In genomic region chr2:189633392-189633811, GRCh38 we compare ENCODE assay signal across 10 cellular contexts. TPM values are rescaled to one million over a fixed set of nuclear protein-coding genes. Genes with fewer than 3 reads are reported as not detected.
DNase-seq lines count a peak whose midpoint lies in the region; ATAC-seq and TF ChIP-seq lines count a peak whose summit lies in the region.
"Had no signal": no experiment of that assay in that cellular context is flagged by ENCODE, and none has a peak within 500 bp of the region (broad histone marks: within the 10 kb centered on the region; RNA-seq: fewer than 3 reads in every experiment).

No MANE protein-coding gene starts in this region.

- H3K36me3 ChIP-seq in BJ (ENCODE audit: control insufficient read depth, insufficient read depth, low read length): no peaks in the 10 kb centered on the region
- no peaks in the 10 kb centered on the region for H3K36me3 ChIP-seq in adrenal gland (replicated peaks in 1 of 2)
- no peaks in the 10 kb centered on the region for H3K36me3 ChIP-seq in left lung

- H3K79me1 ChIP-seq in H9 (ENCODE audit: insufficient read depth, low read depth, low read length, poor library complexity, severe bottlenecking): no peaks in the 10 kb centered on the region

- H4K8ac ChIP-seq in H9 (replicated peaks; ENCODE audit: insufficient read length, low read depth, low read length): no peak overlapping the region

- H3K4me3 ChIP-seq in BJ (ENCODE audit: low read depth, low read length) (no peak overlapping the region), adrenal gland (no peak overlapping the region), left lung (no peak overlapping the region)

- TF ChIP-seq CTCF in BJ (IDR thresholded peaks at IDR 0.05; ENCODE audit: insufficient read depth, low read depth, low read length) (peak; percentile 32), H9 (conservative IDR thresholded peaks at IDR 0.05) (peak; percentile 69), adrenal gland (IDR thresholded peaks at IDR 0.05) (peak; percentile 31 to 59 (median 48)), left lung (IDR thresholded peaks at IDR 0.05) (peak in 1 of 2 donors; percentile 15)

- no peak overlapping the region for H3K14ac ChIP-seq in H9 (ENCODE audit: insufficient read depth, low read length)

- H3K18ac ChIP-seq in H9 (ENCODE audit: insufficient read length, low read depth, low read length): no peak overlapping the region

- H3K27me3 ChIP-seq in BJ (ENCODE audit: control insufficient read depth, insufficient read depth, low read length): no peaks in the 10 kb centered on the region
- H3K27me3 ChIP-seq in H9 (ENCODE audit: insufficient read depth, low read length): no peaks in the 10 kb centered on the region
- H3K27me3 ChIP-seq in adrenal gland: no peaks in the 10 kb centered on the region
- no peaks in the 10 kb centered on the region for H3K27me3 ChIP-seq in left lung

- no peak overlapping the region for H3K27ac Mint-ChIP-seq in H9

- H2BK15ac ChIP-seq in H9 (ENCODE audit: low read depth, low read length): no peak overlapping the region

- CTCF ChIA-PET in BJ (lab: Yijun Ruan, JAX): no interaction called here

- TF ChIP-seq POLR2A in adrenal gland (IDR thresholded peaks at IDR 0.05): no peak

- H2AFZ ChIP-seq in H9 (ENCODE audit: low read length): no peak overlapping the region

- no peaks in the 10 kb centered on the region for H3K23me2 ChIP-seq in H9 (ENCODE audit: insufficient read length, low read depth, low read length, poor library complexity, severe bottlenecking)

- H2AK5ac ChIP-seq in H9 (ENCODE audit: insufficient read length, low read length): no peak overlapping the region

- DNase-seq in BJ (ENCODE audit: low read depth): no peak
- no peak for DNase-seq in H9
- DNase-seq in adrenal gland: peak in 5 of 7 donors; percentile 27 to 44 (median 37)
- DNase-seq in left lung: peak in 1 of 2 donors; percentile 37
- no peak for DNase-seq in iPS-NIHi11 (ENCODE audit: low spot score)
- DNase-seq in HuH-7 (ENCODE audit: low spot score): no peak
- DNase-seq: NCI-H524 had no signal

- H2BK5ac ChIP-seq in H9 (ENCODE audit: insufficient read length, low read length): no peak overlapping the region

- H2BK20ac ChIP-seq in H9 (ENCODE audit: low read depth, low read length, poor library complexity, severe bottlenecking): no peak overlapping the region

- H3K4me1 Mint-ChIP-seq in H9: peaks cover 0 to 4% of the 10 kb centered on the region in 2 experiments; a peak in 1 of 4 replicates

- H3K4me1 ChIP-seq in H9 (ENCODE audit: insufficient read depth, low read length): no peaks in the 10 kb centered on the region; the same call in 1 of the 2 replicates
- peaks cover 0 to 5% of the 10 kb centered on the region in 2 donors for H3K4me1 ChIP-seq in adrenal gland (replicated peaks in 1 of 2)
- no peaks in the 10 kb centered on the region for H3K4me1 ChIP-seq in left lung

- no peak overlapping the region for H3T11ph ChIP-seq in H9 (ENCODE audit: low read length)

- H3K23ac ChIP-seq in H9 (ENCODE audit: insufficient read length, low read depth, low read length): no peak overlapping the region

- no peaks in the 10 kb centered on the region for H4K20me1 ChIP-seq in H9 (ENCODE audit: control insufficient read depth, insufficient read depth, insufficient read length)

- no peaks in the 10 kb centered on the region for H3K79me2 ChIP-seq in H9 (ENCODE audit: insufficient read depth, low read length)

- H3K9me3 ChIP-seq in H9 (ENCODE audit: control insufficient read depth, low read depth, low read length): no peaks in the 10 kb centered on the region
- no peaks in the 10 kb centered on the region for H3K9me3 ChIP-seq in adrenal gland (replicated peaks in 1 of 3)
- H3K9me3 ChIP-seq in left lung: no peaks in the 10 kb centered on the region

- no peak overlapping the region for H3K56ac ChIP-seq in H9 (ENCODE audit: insufficient read length, low read depth, low read length)

- POLR2A ChIA-PET in BJ (lab: Charles Lee): no interaction called here

- no peak overlapping the region for H2BK120ac ChIP-seq in H9 (ENCODE audit: low read depth, low read length, poor library complexity, severe bottlenecking)

- no peak overlapping the region for H4K91ac ChIP-seq in H9 (ENCODE audit: insufficient read length, low read depth, low read length)

- H3K27ac ChIP-seq in H9 (ENCODE audit: insufficient read length, low read depth, low read length): no peak overlapping the region
- no peak overlapping the region for H3K27ac ChIP-seq in adrenal gland
- no peak overlapping the region for H3K27ac ChIP-seq in left lung

- H3K36me3 Mint-ChIP-seq in H9 (ENCODE audit: insufficient read depth in 1 of 3, low read depth in 3 of 3): no peaks in the 10 kb centered on the region

- H4K5ac ChIP-seq in H9 (ENCODE audit: insufficient read length, low read depth, low read length): no peak overlapping the region

- no peak overlapping the region for H3K9ac ChIP-seq in H9 (ENCODE audit: extremely low read depth, insufficient read length, low read length)

- intact Hi-C loops in adrenal gland (cut with DNase I) (loop anchor here (5.0 to 10.0 kb wide), 3 partner anchors 49 to 169 kb away; partner anchors contain the start of gene SLC40A1 (in 2 of the 2)), left lung (cut with DNase I) (loop anchor here in 1 of 2 donors (10.0 kb wide), 1 partner anchor 159 kb away; no protein-coding TSS in a partner anchor)

- H3K4ac ChIP-seq in H9 (ENCODE audit: low read depth, low read length): no peak overlapping the region

- WGBS in H9 (ENCODE audit: extremely low coverage, insufficient read length, low lambda C conversion rate): no CpG with 5 or more reads among the region's 5 CpGs
- 67 to 82% (median 79%) methylated on average over 5 of the region's 5 CpGs for WGBS in adrenal gland, 4 donors

- ATAC-seq in left lung: peak; percentile 65
- ATAC-seq in HG02970 (IDR thresholded peaks at IDR 0.05; ENCODE audit: low FRiP score, unreplicated experiment): no peak
- ATAC-seq in HG03159 (IDR thresholded peaks at IDR 0.05; ENCODE audit: unreplicated experiment): no peak

- no peak overlapping the region for H2BK12ac ChIP-seq in H9 (ENCODE audit: insufficient read length, low read depth, low read length)

- H3K9me3 Mint-ChIP-seq in H9: no peaks in the 10 kb centered on the region
- H3K9me3 Mint-ChIP-seq: nephron had no signal

- H3K27me3 Mint-ChIP-seq in H9 (ENCODE audit: low read depth): no peaks in the 10 kb centered on the region

- no peak overlapping the region for H3K4me2 ChIP-seq in H9 (ENCODE audit: insufficient read depth, insufficient read length, low read length)

- H3K4me3 Mint-ChIP-seq in H9: no peak overlapping the region; a peak in 1 of 5 replicates
- H3K4me3 Mint-ChIP-seq: nephron had no signal

RNA-seq across cellular contexts. Expression of gene ASNSD1, which starts 27.9 kb away (rescaled TPM):
- polyA plus RNA-seq in BJ (2011; rRNA removed) (24.1 and 49.6 TPM in 2 replicates), adrenal gland (100 to 1,000 TPM in 1 of 3 donors, 10 to 100 TPM in 2; 29.3 to 101 (median 38.2) TPM)
- polyA minus RNA-seq in BJ (2011; rRNA and poly(A)+ RNA removed): 8.4 and 9.9 TPM in 2 replicates
- total RNA-seq in H9 (2021) (48.5 TPM in 2 replicates), adrenal gland (10 to 100 TPM; 27.5 to 54.2 (median 42.6) TPM), left lung (10 to 100 TPM; 34.1 to 37.0 TPM)

RNA-seq across cellular contexts. Expression of gene ANKAR, which starts 41.1 kb away (rescaled TPM):
- 1.9 and 2.4 TPM in 2 replicates for polyA plus RNA-seq in BJ (2011; rRNA removed)
- 2.5 and 3.1 TPM in 2 replicates for polyA minus RNA-seq in BJ (2011; rRNA and poly(A)+ RNA removed)
- total RNA-seq in H9 (2021): 1.6 and 2.0 TPM in 2 replicates
- total RNA-seq in adrenal gland: 10 to 100 TPM in 3 of 8 donors, 1 to 10 TPM in 5; 4.2 to 17.2 (median 6.0) TPM
- 1 to 10 TPM; 2.4 to 8.2 (median 2.6) TPM for polyA plus RNA-seq in adrenal gland
- 1 to 10 TPM; 6.9 to 7.2 TPM for total RNA-seq in left lung

RNA-seq across cellular contexts. Expression of gene SLC40A1, which starts 52.8 kb away (rescaled TPM):
- polyA plus RNA-seq in BJ (2011; rRNA removed) (0.47 and 0.83 TPM in 2 replicates), adrenal gland (100 to 1,000 TPM; 115 to 215 (median 154) TPM)
- polyA minus RNA-seq in BJ (2011; rRNA and poly(A)+ RNA removed): 1.5 and 1.7 TPM in 2 replicates
- total RNA-seq in H9 (2021) (not detected in 2 replicates), adrenal gland (1,000 to 10,000 TPM in 5 of 8 donors, 100 to 1,000 TPM in 2, 10 to 100 TPM in 1; 84.1 to 3,561 (median 1,319) TPM), left lung (100 to 1,000 TPM; 104 to 153 TPM)

Comparison
In these comparisons a context has a peak if more than half of its experiments do, and no peak if none do; other contexts are left out.
1. DNase-seq: peak in adrenal gland (5 of 7); none in BJ (single experiment), H9 (single experiment), iPS-NIHi11 (single experiment) and HuH-7 (single experiment).
2. RNA of gene SLC40A1, which starts 52.8 kb away (total RNA-seq): 84.1 to 3,561 TPM in adrenal gland and 104 to 153 TPM in left lung; not detected in H9; every median in the first group is over 10 times any median in the second.